ENCODE assay signal across 1 cellular context in the genomic region with DNA sequence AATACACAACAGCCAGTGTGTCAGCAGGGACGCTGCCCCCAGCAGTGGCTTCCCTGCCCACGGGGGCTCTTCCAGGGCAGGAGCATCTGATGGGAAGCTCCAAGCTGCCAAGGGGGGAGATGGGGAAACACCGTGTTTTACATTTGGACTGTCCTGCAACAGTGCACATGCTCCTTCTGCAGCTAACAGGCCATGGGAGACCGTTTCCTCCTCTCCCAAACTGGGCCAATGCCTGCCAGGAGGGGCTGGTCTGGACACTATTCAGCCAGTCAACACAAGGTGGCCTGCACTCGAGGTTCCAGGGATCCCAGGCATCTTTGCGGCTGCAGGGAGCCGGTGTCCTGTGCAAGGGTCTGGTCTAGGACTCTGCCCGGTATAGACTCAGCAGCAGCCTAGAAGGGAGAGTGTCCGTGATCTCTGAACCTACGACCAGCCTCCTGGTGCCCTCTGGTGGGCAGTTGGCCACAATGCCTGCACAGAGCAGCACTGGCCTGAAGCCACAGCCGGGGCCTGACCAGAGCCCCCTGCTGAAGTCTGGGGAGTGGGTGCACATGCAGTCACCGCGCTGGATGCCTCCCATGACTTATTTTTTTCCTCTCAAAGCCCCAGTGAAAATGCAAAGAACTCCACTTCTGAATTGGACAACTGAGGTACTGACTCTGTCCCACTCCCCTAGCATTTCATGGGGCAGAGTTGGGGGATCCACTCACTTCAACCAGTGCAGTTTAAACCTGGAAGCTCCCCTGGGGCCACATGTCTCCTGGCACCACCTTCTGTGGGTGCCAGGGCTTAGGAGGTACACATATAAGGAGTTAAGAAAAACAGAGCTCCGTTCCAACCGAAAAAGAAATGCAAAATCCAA.
TF ChIP-seq lines count a peak whose summit lies in the region.

No MANE protein-coding gene starts in this region.

TF ChIP-seq in SK-N-SH, 30 proteins besides CTCF, POLR2A, EP300 and RAD21 (continued from another document):
- TF ChIP-seq, protein P1, sequence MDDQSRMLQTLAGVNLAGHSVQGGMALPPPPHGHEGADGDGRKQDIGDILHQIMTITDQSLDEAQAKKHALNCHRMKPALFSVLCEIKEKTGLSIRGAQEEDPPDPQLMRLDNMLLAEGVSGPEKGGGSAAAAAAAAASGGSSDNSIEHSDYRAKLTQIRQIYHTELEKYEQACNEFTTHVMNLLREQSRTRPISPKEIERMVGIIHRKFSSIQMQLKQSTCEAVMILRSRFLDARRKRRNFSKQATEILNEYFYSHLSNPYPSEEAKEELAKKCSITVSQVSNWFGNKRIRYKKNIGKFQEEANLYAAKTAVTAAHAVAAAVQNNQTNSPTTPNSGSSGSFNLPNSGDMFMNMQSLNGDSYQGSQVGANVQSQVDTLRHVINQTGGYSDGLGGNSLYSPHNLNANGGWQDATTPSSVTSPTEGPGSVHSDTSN (IDR thresholded peaks at IDR 0.05): no peak
